Comparison of ENCODE assay signal across 17 cellular contexts in genomic region chr15:96367436-96368200, GRCh38. TPM values are rescaled to one million over a fixed set of nuclear protein-coding genes. Genes with fewer than 3 reads are reported as not detected.
DNase-seq lines count a peak whose midpoint lies in the region; ATAC-seq and TF ChIP-seq lines count a peak whose summit lies in the region.
"Had no signal": no experiment of that assay in that cellular context is flagged by ENCODE, and none has a peak within 500 bp of the region (broad histone marks: within the 10 kb centered on the region; RNA-seq: fewer than 3 reads in every experiment).

No MANE protein-coding gene starts in this region.

- no peaks in the 10 kb centered on the region for H3K9me3 ChIP-seq in sigmoid colon
- H3K9me3 ChIP-seq: uterus had no signal

- H3K36me3 ChIP-seq in GM23338 (ENCODE audit: insufficient read depth) (no peaks in the 10 kb centered on the region), sigmoid colon (no peaks in the 10 kb centered on the region)
- H3K36me3 ChIP-seq: cardiac muscle cell, uterus, WERI-Rb-1 had no signal

- no peak for TF ChIP-seq EP300 in sigmoid colon (IDR thresholded peaks at IDR 0.05)

- no peak overlapping the region for H3K27ac ChIP-seq in GM23338 (ENCODE audit: low read depth)
- no peak overlapping the region for H3K27ac ChIP-seq in sigmoid colon
- H3K27ac ChIP-seq: cardiac muscle cell, uterus, WERI-Rb-1 had no signal

- H3K79me2 ChIP-seq in GM23338 (replicated peaks; ENCODE audit: insufficient read depth): no peaks in the 10 kb centered on the region

- peaks cover 34% of the 10 kb centered on the region for H4K20me1 ChIP-seq in GM23338 (replicated peaks; ENCODE audit: insufficient read depth)

- TF ChIP-seq CTCF in GM23338 (conservative IDR thresholded peaks at IDR 0.05; ENCODE audit: low read depth in 2 of 2) (no peak), epithelial cell of proximal tubule (conservative IDR thresholded peaks at IDR 0.05; ENCODE audit: low read depth, low read length) (no peak), osteocyte (IDR thresholded peaks at IDR 0.05) (no peak), sigmoid colon (IDR thresholded peaks at IDR 0.05) (no peak)

- H3F3A ChIP-seq in GM23338 (replicated peaks; ENCODE audit: low read depth): peaks cover 32% of the 10 kb centered on the region

- H3K4me1 ChIP-seq in GM23338 (ENCODE audit: insufficient read depth): peaks cover 48% of the 10 kb centered on the region
- peaks cover 0 to 20% (median 18%) of the 10 kb centered on the region in 4 donors for H3K4me1 ChIP-seq in sigmoid colon
- H3K4me1 ChIP-seq: uterus had no signal

- H3K27me3 Mint-ChIP-seq in GM23338 (ENCODE audit: insufficient read depth, low read depth, poor library complexity) (peaks cover 14% of the 10 kb centered on the region), osteocyte (ENCODE audit: unreplicated experiment) (peaks cover 36% of the 10 kb centered on the region)

- H3K9me3 Mint-ChIP-seq in GM23338 (peaks cover 5% of the 10 kb centered on the region; the same call in 2 of the 3 replicates), osteocyte (ENCODE audit: unreplicated experiment) (no peaks in the 10 kb centered on the region)
- H3K9me3 Mint-ChIP-seq: stimulated activated effector memory CD8-positive, alpha-beta T cell treated with anti-CD3 and anti-CD28 coated beads, Interleukin-12 subunit alpha, Interleukin-12 subunit beta, amount 100 ng/mL, for 72 hours had no signal

- peak overlapping the region; percentile 46; the same call in 1 of the 2 replicates for H3K4me3 ChIP-seq in GM23338
- peak overlapping the region; percentile 8 for H3K4me3 ChIP-seq in epithelial cell of proximal tubule (ENCODE audit: low read depth, low read length)
- H3K4me3 ChIP-seq in sigmoid colon: peak overlapping the region in 2 of 4 donors; percentile 8 to 29
- H3K4me3 ChIP-seq: cardiac muscle cell, uterus had no signal

- intact Hi-C loops in sigmoid colon (cut with DNase I): loop anchor here (2.0 kb wide), 1 partner anchor 51 kb away; no protein-coding TSS in a partner anchor

- no peak for TF ChIP-seq POLR2A in sigmoid colon (IDR thresholded peaks at IDR 0.05)

- H3K27ac Mint-ChIP-seq in GM23338: no peak overlapping the region
- H3K27ac Mint-ChIP-seq in osteocyte (ENCODE audit: unreplicated experiment): no peak overlapping the region
- H3K27ac Mint-ChIP-seq: natural killer cell; stimulated activated effector memory CD8-positive, alpha-beta T cell treated with anti-CD3 and anti-CD28 coated beads, Interleukin-12 subunit alpha, Interleukin-12 subunit beta, amount 100 ng/mL, for 72 hours had no signal

- ATAC-seq in GM23338 (peak; percentile 2; the same call in 2 of the 3 replicates), GM19395 (IDR thresholded peaks at IDR 0.05; ENCODE audit: unreplicated experiment) (no peak), GM21529 (IDR thresholded peaks at IDR 0.05; ENCODE audit: unreplicated experiment) (no peak)
- ATAC-seq: natural killer cell; PC-3; stimulated activated effector memory CD8-positive, alpha-beta T cell treated with anti-CD3 and anti-CD28 coated beads, Interleukin-12 subunit alpha, Interleukin-12 subunit beta, amount 100 ng/mL, for 72 hours had no signal

- H3K27me3 ChIP-seq in GM23338 (ENCODE audit: insufficient read depth) (peaks cover 100% of the 10 kb centered on the region), sigmoid colon (peaks cover 30 to 62% (median 50%) of the 10 kb centered on the region in 3 donors)
- H3K27me3 ChIP-seq: uterus had no signal

- peaks cover 2% of the 10 kb centered on the region; the same call in 2 of the 3 replicates for H3K36me3 Mint-ChIP-seq in GM23338 (ENCODE audit: low read depth)
- H3K36me3 Mint-ChIP-seq in osteocyte (ENCODE audit: unreplicated experiment): peaks cover 24% of the 10 kb centered on the region
- H3K36me3 Mint-ChIP-seq: stimulated activated effector memory CD8-positive, alpha-beta T cell treated with anti-CD3 and anti-CD28 coated beads, Interleukin-12 subunit alpha, Interleukin-12 subunit beta, amount 100 ng/mL, for 72 hours had no signal

- WGBS in sigmoid colon, 2 donors: 20% methylated on average over 27 of the region's 27 CpGs

- H3K4me1 Mint-ChIP-seq in GM23338 (peaks cover 50% of the 10 kb centered on the region), osteocyte (ENCODE audit: unreplicated experiment) (peaks cover 30% of the 10 kb centered on the region)
- H3K4me1 Mint-ChIP-seq: natural killer cell; stimulated activated effector memory CD8-positive, alpha-beta T cell treated with anti-CD3 and anti-CD28 coated beads, Interleukin-12 subunit alpha, Interleukin-12 subunit beta, amount 100 ng/mL, for 72 hours had no signal

- no peaks in the 10 kb centered on the region for H3K9me2 ChIP-seq in GM23338 (ENCODE audit: insufficient read depth)

- H2AFZ ChIP-seq in GM23338: no peak overlapping the region

- H3K4me2 ChIP-seq in GM23338: peak overlapping the region; percentile 74; the same call in 1 of the 2 replicates

- DNase-seq in ELF-1 (ENCODE audit: low read depth, low spot score) (peak; percentile 41), GM23338 (ENCODE audit: low spot score) (peak; percentile 65), epithelial cell of proximal tubule (ENCODE audit: low read depth) (no peak), osteocyte (ENCODE audit: extremely low spot score, unreplicated experiment) (no peak), sigmoid colon (no peak), NCI-H510A treated with DMSO at 0.1 percent for 48 hours (lab: John Stamatoyannopoulos, UW) (no peak)
- DNase-seq: activated naive CD4-positive, alpha-beta T cell treated with anti-CD3 and anti-CD28 coated beads, Interleukin-2, amount 50 U/mL, for 16 hours; natural killer cell; NCI-H1694 treated with DMSO at 0.1 percent for 48 hours; NCI-H510A; PC-3; uterus; WERI-Rb-1 had no signal

- H3K4me3 Mint-ChIP-seq in GM23338 (peak overlapping the region; percentile 59), osteocyte (ENCODE audit: unreplicated experiment) (peak overlapping the region; percentile 55)
- H3K4me3 Mint-ChIP-seq: natural killer cell; stimulated activated effector memory CD8-positive, alpha-beta T cell treated with anti-CD3 and anti-CD28 coated beads, Interleukin-12 subunit alpha, Interleukin-12 subunit beta, amount 100 ng/mL, for 72 hours had no signal

TF ChIP-seq in GM23338, 12 proteins besides CTCF, POLR2A, EP300 and RAD21:
- no peak for TF ChIP-seq NANOG (IDR thresholded peaks at IDR 0.05; ENCODE audit: borderline replicate concordance)
- peak; percentile 26 for TF ChIP-seq EZH2phosphoT487 (IDR thresholded peaks at IDR 0.05; ENCODE audit: unreplicated experiment)
- peak; percentile 88 for TF ChIP-seq EZH2 (IDR thresholded peaks at IDR 0.05; ENCODE audit: low read depth, unreplicated experiment)
- no peak for TF ChIP-seq POLR2AphosphoS5 (IDR thresholded peaks at IDR 0.05; ENCODE audit: low read depth)
- no peak for TF ChIP-seq ETS1 (IDR thresholded peaks at IDR 0.05)
- TF ChIP-seq ZNF331 (CRISPR knock-in tag; IDR thresholded peaks at IDR 0.05; ENCODE audit: low read depth): no peak

RNA-seq across cellular contexts. Expression of gene NR2F2, which starts 37.1 kb away (rescaled TPM):
- total RNA-seq in GM23338 (2014; rRNA removed; shearing (Covaris generic)): not detected in 2 replicates
- polyA plus RNA-seq in GM23338 (2016; fragmentation: Nextera tagmentation; extraction: Ambion mirVana): 0.16 and 0.23 TPM in 2 replicates
- 17.6 and 17.7 TPM in 2 replicates for total RNA-seq in epithelial cell of proximal tubule
- 286 and 292 TPM in 2 replicates for total RNA-seq in osteocyte
- 10 to 100 TPM; 24.0 to 47.9 (median 31.0) TPM for total RNA-seq in sigmoid colon
- polyA plus RNA-seq in sigmoid colon: 10 to 100 TPM; 12.6 to 20.0 (median 12.9) TPM
- total RNA-seq: natural killer cell had no signal

Comparison
In these comparisons a context has a peak if more than half of its experiments do, and no peak if none do; other contexts are left out.
1. DNase-seq: peak in ELF-1 (single experiment) and GM23338 (single experiment); none in epithelial cell of proximal tubule (single experiment), osteocyte (single experiment), sigmoid colon (single experiment) and NCI-H510A treated with DMSO at 0.1 percent for 48 hours (single experiment).
2. RNA of gene NR2F2, which starts 37.1 kb away (total RNA-seq): 286 to 292 TPM in osteocyte, 24.0 to 47.9 TPM in sigmoid colon and 17.6 to 17.7 TPM in epithelial cell of proximal tubule; not detected in GM23338; every median in the first group is over 10 times any median in the second.